In genomic region chr15:40088929-40089755, GRCh38 we compare ENCODE assay signal across 13 cellular contexts. TPM values are rescaled to one million over a fixed set of nuclear protein-coding genes. Genes with fewer than 3 reads are reported as not detected.
DNase-seq lines count a peak whose midpoint lies in the region; ATAC-seq, FAIRE-seq and TF ChIP-seq lines count a peak whose summit lies in the region.
"Had no signal": no experiment of that assay in that cellular context is flagged by ENCODE, and none has a peak within 500 bp of the region (broad histone marks: within the 10 kb centered on the region; RNA-seq: fewer than 3 reads in every experiment).

No MANE protein-coding gene starts in this region.

- H3K27ac Mint-ChIP-seq in astrocyte (ENCODE audit: unreplicated experiment), result peak overlapping the region; percentile 94
- peak overlapping the region; percentile 82 for H3K27ac Mint-ChIP-seq in memory B cell
- H3K27ac Mint-ChIP-seq: activated T-helper 17 cell treated with anti-CD3 and anti-CD28 coated beads, Interleukin-2, amount 50 U/mL, for 72 hours had no signal

- H3K27ac ChIP-seq in left ventricle myocardium inferior (replicated peaks), result peak overlapping the region; percentile 19
- peak overlapping the region in 1 of 2 donors; percentile 3 for H3K27ac ChIP-seq in right atrium auricular region
- H3K27ac ChIP-seq in astrocyte (ENCODE audit: low read depth, low read length), result peak overlapping the region; percentile 38
- peak overlapping the region; percentile 95 for H3K27ac ChIP-seq in uterus

- H3K36me3 ChIP-seq in left ventricle myocardium inferior (peaks cover 6% of the 10 kb centered on the region), right atrium auricular region (no peaks in the 10 kb centered on the region), astrocyte (ENCODE audit: insufficient read depth, low read length) (no peaks in the 10 kb centered on the region), uterus (no peaks in the 10 kb centered on the region)

- H3K4me1 Mint-ChIP-seq in astrocyte (ENCODE audit: low read depth, unreplicated experiment), result peaks cover 74% of the 10 kb centered on the region
- H3K4me1 Mint-ChIP-seq in memory B cell, result peaks cover 37% of the 10 kb centered on the region
- H3K4me1 Mint-ChIP-seq: activated T-helper 17 cell treated with anti-CD3 and anti-CD28 coated beads, Interleukin-2, amount 50 U/mL, for 72 hours; central memory CD8-positive, alpha-beta T cell had no signal

- H3K4me1 ChIP-seq in left ventricle myocardium inferior (peaks cover 72% of the 10 kb centered on the region), right atrium auricular region (peaks cover 0 to 67% of the 10 kb centered on the region in 2 donors), astrocyte (ENCODE audit: insufficient read depth, low read length) (peaks cover 39% of the 10 kb centered on the region), uterus (peaks cover 29 to 31% of the 10 kb centered on the region in 2 donors)

- DNase-seq in left ventricle myocardium inferior, result no peak
- no peak for DNase-seq in right atrium auricular region (ENCODE audit: low spot score)
- peak; percentile 50 for DNase-seq in astrocyte (ENCODE audit: low read depth)
- DNase-seq in memory B cell (ENCODE audit: low spot score in 2 of 2), result no peak
- peak in 1 of 2 donors; percentile 28 for DNase-seq in uterus
- no peak for DNase-seq in NCI-H1436 treated with DMSO at 0.1 percent for 48 hours (lab: John Stamatoyannopoulos, UW)
- no peak for DNase-seq in NCI-H748 (lab: John Stamatoyannopoulos, UW; ENCODE audit: unreplicated experiment)
- DNase-seq: KBM-7, NCI-H226 had no signal

- TF ChIP-seq POLR2A in uterus (IDR thresholded peaks at IDR 0.05), result no peak

- H3K9me3 ChIP-seq in left ventricle myocardium inferior (replicated peaks) (no peaks in the 10 kb centered on the region), right atrium auricular region (no peaks in the 10 kb centered on the region), astrocyte (ENCODE audit: insufficient read depth, low read depth, low read length) (no peaks in the 10 kb centered on the region), uterus (no peaks in the 10 kb centered on the region)

- no peaks in the 10 kb centered on the region for H3K27me3 ChIP-seq in left ventricle myocardium inferior (ENCODE audit: low read depth)
- H3K27me3 ChIP-seq in right atrium auricular region, result no peaks in the 10 kb centered on the region
- H3K27me3 ChIP-seq in astrocyte (ENCODE audit: insufficient read depth, low read length), result no peaks in the 10 kb centered on the region
- no peaks in the 10 kb centered on the region for H3K27me3 ChIP-seq in uterus

- ATAC-seq in memory B cell (ENCODE audit: low read depth) (no peak), GM18870 (IDR thresholded peaks at IDR 0.05; ENCODE audit: unreplicated experiment) (no peak)
- ATAC-seq: activated T-helper 17 cell treated with anti-CD3 and anti-CD28 coated beads, Interleukin-2, amount 50 U/mL, for 72 hours had no signal

- peak overlapping the region; percentile 67 for H3K4me2 ChIP-seq in astrocyte (ENCODE audit: low read length)

- H3K4me3 ChIP-seq in left ventricle myocardium inferior, result no peak overlapping the region
- no peak overlapping the region for H3K4me3 ChIP-seq in right atrium auricular region
- no peak overlapping the region for H3K4me3 ChIP-seq in astrocyte (ENCODE audit: insufficient read depth, low read depth, low read length)
- H3K4me3 ChIP-seq in uterus, result no peak overlapping the region
- H3K4me3 ChIP-seq: skin epidermis had no signal

- H3K27me3 Mint-ChIP-seq in astrocyte (ENCODE audit: low read depth, unreplicated experiment) (no peaks in the 10 kb centered on the region), memory B cell (no peaks in the 10 kb centered on the region)

- intact Hi-C loops in left ventricle myocardium inferior (cut with micrococcal nuclease), result no loop called here
- intact Hi-C loops in uterus (cut with DNase I; ENCODE audit: low total_unique reads), result no loop called here

- H3K79me2 ChIP-seq in astrocyte (ENCODE audit: insufficient read depth, low read length), result no peaks in the 10 kb centered on the region

- no peak for TF ChIP-seq CTCF in left ventricle myocardium inferior (IDR thresholded peaks at IDR 0.05; ENCODE audit: borderline replicate concordance)
- TF ChIP-seq CTCF in right atrium auricular region (IDR thresholded peaks at IDR 0.05), result no peak
- no peak for TF ChIP-seq CTCF in astrocyte (IDR thresholded peaks at IDR 0.05; ENCODE audit: insufficient read depth, low read depth, low read length)
- no peak for TF ChIP-seq CTCF in uterus (IDR thresholded peaks at IDR 0.05)

- no peaks in the 10 kb centered on the region for H3K9me3 Mint-ChIP-seq in astrocyte (ENCODE audit: unreplicated experiment)
- no peaks in the 10 kb centered on the region for H3K9me3 Mint-ChIP-seq in memory B cell
- H3K9me3 Mint-ChIP-seq: activated T-helper 17 cell treated with anti-CD3 and anti-CD28 coated beads, Interleukin-2, amount 50 U/mL, for 72 hours; central memory CD8-positive, alpha-beta T cell had no signal

- H3K36me3 Mint-ChIP-seq in astrocyte (ENCODE audit: low read depth, unreplicated experiment), result peaks cover 13% of the 10 kb centered on the region
- H3K36me3 Mint-ChIP-seq in memory B cell, result peaks cover 16% of the 10 kb centered on the region

- H3K4me3 Mint-ChIP-seq in astrocyte (ENCODE audit: unreplicated experiment) (peak overlapping the region; percentile 12), memory B cell (no peak overlapping the region)
- H3K4me3 Mint-ChIP-seq: activated T-helper 17 cell treated with anti-CD3 and anti-CD28 coated beads, Interleukin-2, amount 50 U/mL, for 72 hours; central memory CD8-positive, alpha-beta T cell had no signal

- FAIRE-seq in astrocyte (lab: Jason Lieb, UNC), result no peak

- no peaks in the 10 kb centered on the region for H4K20me1 ChIP-seq in astrocyte (ENCODE audit: insufficient read depth, low read length)

- H2AFZ ChIP-seq in astrocyte (ENCODE audit: low read depth, low read length), result peak overlapping the region; percentile 19

- peak overlapping the region; percentile 51 for H3K9ac ChIP-seq in astrocyte (ENCODE audit: low read length)

RNA-seq across cellular contexts. Expression of gene BMF, which starts 19.5 kb away (rescaled TPM):
- total RNA-seq in left ventricle myocardium inferior (3.1 TPM), right atrium auricular region (1 to 10 TPM; 1.3 to 3.0 TPM), astrocyte (31.0 and 31.8 TPM in 2 replicates), uterus (10 to 100 TPM in 3 of 4 donors, 1 to 10 TPM in 1; 7.1 to 46.2 (median 22.6) TPM)

RNA-seq across cellular contexts. Expression of gene SRP14, which starts 50.2 kb away (rescaled TPM):
- total RNA-seq in left ventricle myocardium inferior (240 TPM), right atrium auricular region (100 to 1,000 TPM; 255 to 283 TPM), astrocyte (279 and 320 TPM in 2 replicates), uterus (100 to 1,000 TPM; 142 to 485 (median 230) TPM)
